ENCODE assay signal across 18 cellular contexts in the genomic region with DNA sequence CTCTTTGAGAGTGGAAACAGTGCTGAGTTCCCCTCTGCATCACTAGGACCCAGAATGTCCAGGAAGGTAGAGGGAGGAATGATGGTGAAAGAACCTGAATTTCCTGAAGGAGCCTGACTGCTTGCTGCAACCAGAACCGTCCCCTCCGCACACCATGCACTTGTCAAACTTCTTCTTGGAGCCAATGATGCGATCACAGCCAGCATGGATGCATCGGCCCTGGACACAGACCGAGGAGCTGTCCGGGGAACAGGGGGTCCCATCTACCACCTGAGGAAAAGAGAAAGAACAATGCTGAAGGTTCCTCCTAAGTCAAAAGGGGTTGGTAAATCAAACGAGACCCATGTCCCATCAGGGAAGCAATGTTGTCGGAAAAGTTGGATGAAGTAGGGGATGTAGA. TPM values are rescaled to one million over a fixed set of nuclear protein-coding genes. Genes with fewer than 3 reads are reported as not detected.
A peak's percentile ranks its signal among the peaks of the same experiment; 100 is the strongest.
DNase-seq lines count a peak whose midpoint lies in the region; ATAC-seq, FAIRE-seq and TF ChIP-seq lines count a peak whose summit lies in the region.
"Had no signal": no experiment of that assay in that cellular context is flagged by ENCODE, and none has a peak within 500 bp of the region (broad histone marks: within the 10 kb centered on the region; RNA-seq: fewer than 3 reads in every experiment).

No MANE protein-coding gene starts in this region.

- BruUV-seq in HepG2 (replicated peaks; lab: Mats Ljungman, UMichigan): no TSS peak

- no peak overlapping the region for H3K4me3 Mint-ChIP-seq in endodermal cell
- H3K4me3 Mint-ChIP-seq: HFFc6 had no signal

- H3K27me3 Mint-ChIP-seq in endodermal cell (ENCODE audit: insufficient read depth): no peaks in the 10 kb centered on the region
- H3K27me3 Mint-ChIP-seq: activated naive CD4-positive, alpha-beta T cell treated with anti-CD3 and anti-CD28 coated beads, Interleukin-2, amount 50 U/mL, for 24 hours; naive thymus-derived CD4-positive, alpha-beta T cell had no signal

- no peak for TF ChIP-seq RAD21 in HepG2 (CRISPR knock-in tag; IDR thresholded peaks at IDR 0.05)

- H3K4me1 ChIP-seq in right lobe of liver: peaks cover 0 to 19% (median 13%) of the 10 kb centered on the region in 4 donors
- peaks cover 27% of the 10 kb centered on the region for H3K4me1 ChIP-seq in HepG2 (ENCODE audit: insufficient read depth, low read length)
- H3K4me1 ChIP-seq in endodermal cell (ENCODE audit: control insufficient read depth, insufficient read depth, low read length): no peaks in the 10 kb centered on the region
- H3K4me1 ChIP-seq: A549, Caco-2, parathyroid adenoma had no signal

- no peaks in the 10 kb centered on the region for H4K20me1 ChIP-seq in HepG2 (ENCODE audit: insufficient read depth, low read length)

- no peak overlapping the region for H3K4me3 ChIP-seq in right lobe of liver
- H3K4me3 ChIP-seq in HepG2 (replicated peaks in 1 of 3; ENCODE audit: insufficient read depth in 1 of 3, low read depth in 2 of 3, low read length in 3 of 3): no peak overlapping the region
- H3K4me3 ChIP-seq in endodermal cell (ENCODE audit: low read length): no peak overlapping the region
- H3K4me3 ChIP-seq: A549, hepatocyte, left lung had no signal

- H3K36me3 ChIP-seq in right lobe of liver: no peaks in the 10 kb centered on the region
- H3K36me3 ChIP-seq in HepG2 (replicated peaks in 1 of 2; ENCODE audit: control insufficient read depth in 1 of 2, insufficient read depth in 2 of 2, low read length in 2 of 2): no peaks in the 10 kb centered on the region; a peak in 1 of 5 replicates
- H3K36me3 ChIP-seq in endodermal cell (ENCODE audit: control insufficient read depth, insufficient read depth, low read length): no peaks in the 10 kb centered on the region
- H3K36me3 ChIP-seq: BE2C had no signal

- H3K27ac ChIP-seq in right lobe of liver (no peak overlapping the region), HepG2 (ENCODE audit: extremely low read length, insufficient read depth, low read length) (no peak overlapping the region), endodermal cell (ENCODE audit: low read depth, low read length) (no peak overlapping the region)
- H3K27ac ChIP-seq: A549, epithelial cell of prostate, hepatocyte, left lung, parathyroid adenoma had no signal

- ATAC-seq in right lobe of liver (no peak), HepG2 (no peak)

- TF ChIP-seq CTCF in right lobe of liver (IDR thresholded peaks at IDR 0.05): no peak
- TF ChIP-seq CTCF in HepG2 (CRISPR knock-in tag; IDR thresholded peaks at IDR 0.05): no peak
- TF ChIP-seq CTCF in endodermal cell (conservative IDR thresholded peaks at IDR 0.05): no peak

- no peak overlapping the region for H3K4me2 ChIP-seq in HepG2 (ENCODE audit: low read depth, low read length)
- H3K4me2 ChIP-seq: A549, hepatocyte had no signal

- no peak overlapping the region for H2AFZ ChIP-seq in HepG2 (ENCODE audit: low read length)
- H2AFZ ChIP-seq: hepatocyte had no signal

- peaks cover 8% of the 10 kb centered on the region for H3K4me1 Mint-ChIP-seq in endodermal cell

- intact Hi-C loops in right lobe of liver (cut with DNase I) (loop anchor here (10.0 kb wide), 2 partner anchors 183 to 193 kb away; no protein-coding TSS in a partner anchor), HepG2 (cut with micrococcal nuclease; ENCODE audit: unreplicated experiment) (loop anchor here (1.0 to 2.0 kb wide), 2 partner anchors 183 to 190 kb away; no protein-coding TSS in a partner anchor)

- H3K27ac Mint-ChIP-seq in endodermal cell: peak overlapping the region; percentile 18

- H3K36me3 Mint-ChIP-seq in endodermal cell (ENCODE audit: low read depth): no peaks in the 10 kb centered on the region
- H3K36me3 Mint-ChIP-seq: activated naive CD4-positive, alpha-beta T cell treated with anti-CD3 and anti-CD28 coated beads, Interleukin-2, amount 50 U/mL, for 24 hours; immature natural killer cell had no signal

- DNase-seq in right lobe of liver: peak in 2 of 3 donors; percentile 13 to 36
- no peak for DNase-seq in HepG2 (ENCODE audit: low spot score)
- no peak for DNase-seq in endodermal cell
- DNase-seq in OCI-M2 (lab: John Stamatoyannopoulos, UW; ENCODE audit: unreplicated experiment): no peak
- DNase-seq in NCI-H1417 (lab: John Stamatoyannopoulos, UW): no peak
- no peak for DNase-seq in HuH-7 (ENCODE audit: low spot score)

- TF ChIP-seq EP300 in HepG2 (IDR thresholded peaks at IDR 0.05; ENCODE audit: low read depth in 2 of 2, low read length in 2 of 2) (no peak), HepG2 (CRISPR knock-in tag; IDR thresholded peaks at IDR 0.05; ENCODE audit: borderline replicate concordance) (no peak)

- 36% methylated on average over 2 of the region's 8 CpGs for WGBS in right lobe of liver (ENCODE audit: insufficient coverage, low coverage, low lambda C conversion rate, missing lambda C conversion rate)
- 52% methylated on average over 8 of the region's 8 CpGs for WGBS in HepG2 (ENCODE audit: low lambda C conversion rate)
- 83 to 98% methylated on average over 6 to 8 of the region's 8 CpGs for WGBS in endodermal cell (ENCODE audit: insufficient coverage in 1 of 2, insufficient read length in 1 of 2), 2 experiments

- H3K79me2 ChIP-seq in HepG2 (ENCODE audit: insufficient read depth, low read length): no peaks in the 10 kb centered on the region
- H3K79me2 ChIP-seq: hepatocyte, parathyroid adenoma had no signal

- POLR2A ChIA-PET in HepG2 (lab: Yijun Ruan, JAX): no interaction called here

- H3K9ac ChIP-seq in HepG2 (ENCODE audit: insufficient read depth, low read depth, low read length): no peak overlapping the region
- H3K9ac ChIP-seq in endodermal cell (ENCODE audit: extremely low read depth, low read length, poor library complexity, severe bottlenecking): no peak overlapping the region
- H3K9ac ChIP-seq: parathyroid adenoma had no signal

- H3K9me3 ChIP-seq in right lobe of liver (no peaks in the 10 kb centered on the region), HepG2 (ENCODE audit: low read length) (no peaks in the 10 kb centered on the region), endodermal cell (ENCODE audit: control insufficient read depth, low read length) (no peaks in the 10 kb centered on the region)
- H3K9me3 ChIP-seq: A549, BE2C, Caco-2, left lung had no signal

- CTCF ChIA-PET in HepG2 (lab: Yijun Ruan, JAX; ENCODE audit: low intra/inter-chr PET ratio, low total read pairs): interaction anchor here (0.8 to 1.7 kb wide), 5 partner anchors 18 to 190 kb away, joined by 3 to 15 read pairs (median 7); partner anchors contain the start of gene TOMM40L

- no peak for FAIRE-seq in HepG2 (lab: Jason Lieb, UNC)
- FAIRE-seq: HTR-8/SVneo had no signal

- H3K9me3 Mint-ChIP-seq in endodermal cell: no peaks in the 10 kb centered on the region
- H3K9me3 Mint-ChIP-seq: activated naive CD4-positive, alpha-beta T cell treated with anti-CD3 and anti-CD28 coated beads, Interleukin-2, amount 50 U/mL, for 24 hours; HFFc6; immature natural killer cell had no signal

- no peak for TF ChIP-seq POLR2A in right lobe of liver (IDR thresholded peaks at IDR 0.05)
- TF ChIP-seq POLR2A in HepG2 (IDR thresholded peaks at IDR 0.05; ENCODE audit: insufficient read depth in 1 of 2, low read depth in 2 of 2, low read length in 2 of 2): no peak

- H3K27me3 ChIP-seq in right lobe of liver (no peaks in the 10 kb centered on the region), HepG2 (ENCODE audit: control insufficient read depth in 1 of 2, insufficient read depth in 2 of 2, low read length in 2 of 2) (no peaks in the 10 kb centered on the region), endodermal cell (ENCODE audit: control insufficient read depth, insufficient read depth, low read length, poor library complexity, severe bottlenecking) (no peaks in the 10 kb centered on the region)
- H3K27me3 ChIP-seq: BE2C, hepatocyte had no signal

- in situ Hi-C loops in HepG2 (cut with HindIII; ENCODE audit: extremely low pct_ligation_motif_present, low pct_unique_long_range_greater_than_20kb): no loop called here

RNA-seq across cellular contexts. Expression of gene ADAMTS4, which starts 6.9 kb away (rescaled TPM):
- total RNA-seq in right lobe of liver (10 to 100 TPM in 1 of 6 experiments, 1 to 10 TPM in 3, under 1 TPM in 2; 0.29 to 11.0 (median 2.1) TPM), HepG2 (2016; rRNA removed; fragmentation: Illumina TruSeq; extraction: Trizol) (0.73 and 1.7 TPM in 2 replicates), endodermal cell (1 to 10 TPM; 4.4 to 9.6 TPM)
- total RNA-seq in HepG2 (2016; cell fraction: cytosol; rRNA removed; fragmentation: Illumina TruSeq; extraction: Trizol; ENCODE audit: low read depth): 0.10 and 0.18 TPM in 2 replicates
- 0.56 and 0.93 TPM in 2 replicates for total RNA-seq in HepG2 (2016; cell fraction: insoluble cytoplasmic fraction; rRNA removed; fragmentation: Illumina TruSeq; extraction: Trizol)
- 0.14 and 0.62 TPM in 2 replicates for total RNA-seq in HepG2 (2016; cell fraction: membrane; rRNA removed; fragmentation: Illumina TruSeq; extraction: Trizol)
- 1.6 and 2.4 TPM in 2 replicates for total RNA-seq in HepG2 (2016; cell fraction: nucleus; rRNA removed; fragmentation: Illumina TruSeq; extraction: Trizol)
- polyA plus RNA-seq in HepG2 (2011; rRNA removed): 0.51 and 0.56 TPM in 2 replicates
- polyA plus RNA-seq in HepG2 (2011; cell fraction: cytosol; rRNA removed): 0.26 and 0.35 TPM in 2 replicates
- polyA plus RNA-seq in HepG2 (2011; cell fraction: nucleus; rRNA removed): 1.1 and 1.3 TPM in 2 replicates
- 0.31 and 0.45 TPM in 2 replicates for polyA plus RNA-seq in HepG2 (2012)
- 0.01 TPM in 1 of 2 replicates, not detected in the other for polyA plus RNA-seq in HepG2 (2016; cell fraction: cytosol; fragmentation: Illumina TruSeq; extraction: Trizol; ENCODE audit: low read depth)
- polyA plus RNA-seq in HepG2 (2016; cell fraction: insoluble cytoplasmic fraction; fragmentation: Illumina TruSeq; extraction: Trizol; ENCODE audit: low read depth): 0.37 and 0.45 TPM in 2 replicates
- 0.03 and 0.30 TPM in 2 replicates for polyA plus RNA-seq in HepG2 (2016; cell fraction: membrane; fragmentation: Illumina TruSeq; extraction: Trizol; ENCODE audit: low read depth)
- polyA plus RNA-seq in HepG2 (2016; cell fraction: nucleus; fragmentation: Illumina TruSeq; extraction: Trizol; ENCODE audit: insufficient read depth, low read depth): 1.0 and 2.5 TPM in 2 replicates
- 0.87 and 3.5 TPM in 2 replicates for polyA minus RNA-seq in HepG2 (2011; rRNA and poly(A)+ RNA removed; ENCODE audit: low replicate concordance)
- polyA minus RNA-seq in HepG2 (2011; cell fraction: cytosol; rRNA and poly(A)+ RNA removed): 0.69 and 0.97 TPM in 2 replicates
- 1.8 and 2.2 TPM in 2 replicates for polyA minus RNA-seq in HepG2 (2011; cell fraction: nucleus; rRNA and poly(A)+ RNA removed)
- polyA plus RNA-seq in endodermal cell (2013, experiment 1 of 2): 5.7 TPM
- 4.6 TPM for polyA plus RNA-seq in endodermal cell (2013, experiment 2 of 2)
- polyA plus RNA-seq: A549 had no signal

RNA-seq across cellular contexts. Expression of gene NDUFS2, which starts 10.2 kb away (rescaled TPM):
- 100 to 1,000 TPM in 5 of 6 experiments, 10 to 100 TPM in 1; 91.1 to 157 (median 107) TPM for total RNA-seq in right lobe of liver
- 118 and 129 TPM in 2 replicates for total RNA-seq in HepG2 (2016; rRNA removed; fragmentation: Illumina TruSeq; extraction: Trizol)
- 18.0 and 20.7 TPM in 2 replicates for total RNA-seq in HepG2 (2016; cell fraction: cytosol; rRNA removed; fragmentation: Illumina TruSeq; extraction: Trizol; ENCODE audit: low read depth)
- total RNA-seq in HepG2 (2016; cell fraction: insoluble cytoplasmic fraction; rRNA removed; fragmentation: Illumina TruSeq; extraction: Trizol): 121 and 133 TPM in 2 replicates
- 28.4 and 30.2 TPM in 2 replicates for total RNA-seq in HepG2 (2016; cell fraction: membrane; rRNA removed; fragmentation: Illumina TruSeq; extraction: Trizol)
- 63.0 and 65.1 TPM in 2 replicates for total RNA-seq in HepG2 (2016; cell fraction: nucleus; rRNA removed; fragmentation: Illumina TruSeq; extraction: Trizol)
- 70.1 and 89.9 TPM in 2 replicates for polyA plus RNA-seq in HepG2 (2011; rRNA removed)
- polyA plus RNA-seq in HepG2 (2011; cell fraction: cytosol; rRNA removed): 52.3 and 72.4 TPM in 2 replicates
- 87.4 and 104 TPM in 2 replicates for polyA plus RNA-seq in HepG2 (2011; cell fraction: nucleus; rRNA removed)
- polyA plus RNA-seq in HepG2 (2012): 117 and 118 TPM in 2 replicates
- 14.3 and 16.0 TPM in 2 replicates for polyA plus RNA-seq in HepG2 (2016; cell fraction: cytosol; fragmentation: Illumina TruSeq; extraction: Trizol; ENCODE audit: low read depth)
- polyA plus RNA-seq in HepG2 (2016; cell fraction: insoluble cytoplasmic fraction; fragmentation: Illumina TruSeq; extraction: Trizol; ENCODE audit: low read depth): 134 and 145 TPM in 2 replicates
- 18.1 and 20.3 TPM in 2 replicates for polyA plus RNA-seq in HepG2 (2016; cell fraction: membrane; fragmentation: Illumina TruSeq; extraction: Trizol; ENCODE audit: low read depth)
- polyA plus RNA-seq in HepG2 (2016; cell fraction: nucleus; fragmentation: Illumina TruSeq; extraction: Trizol; ENCODE audit: insufficient read depth, low read depth): 89.9 and 92.0 TPM in 2 replicates
- 158 and 259 TPM in 2 replicates for polyA minus RNA-seq in HepG2 (2011; rRNA and poly(A)+ RNA removed; ENCODE audit: low replicate concordance)
- 53.5 and 76.1 TPM in 2 replicates for polyA minus RNA-seq in HepG2 (2011; cell fraction: cytosol; rRNA and poly(A)+ RNA removed)
- polyA minus RNA-seq in HepG2 (2011; cell fraction: nucleus; rRNA and poly(A)+ RNA removed): 67.2 and 85.7 TPM in 2 replicates
- total RNA-seq in endodermal cell: 10 to 100 TPM; 83.5 to 100.0 TPM
- 130 TPM for polyA plus RNA-seq in endodermal cell (2013, experiment 1 of 2)
- polyA plus RNA-seq in endodermal cell (2013, experiment 2 of 2): 112 TPM

RNA-seq across cellular contexts. Expression of gene B4GALT3, which starts 14.7 kb away (rescaled TPM):
- total RNA-seq in right lobe of liver: 10 to 100 TPM; 10.9 to 21.1 (median 13.1) TPM
- total RNA-seq in HepG2 (2016; rRNA removed; fragmentation: Illumina TruSeq; extraction: Trizol): 26.7 and 35.6 TPM in 2 replicates
- 39.7 and 51.0 TPM in 2 replicates for total RNA-seq in HepG2 (2016; cell fraction: cytosol; rRNA removed; fragmentation: Illumina TruSeq; extraction: Trizol; ENCODE audit: low read depth)
- total RNA-seq in HepG2 (2016; cell fraction: insoluble cytoplasmic fraction; rRNA removed; fragmentation: Illumina TruSeq; extraction: Trizol): 25.1 and 39.5 TPM in 2 replicates
- 75.0 and 83.4 TPM in 2 replicates for total RNA-seq in HepG2 (2016; cell fraction: membrane; rRNA removed; fragmentation: Illumina TruSeq; extraction: Trizol)
- total RNA-seq in HepG2 (2016; cell fraction: nucleus; rRNA removed; fragmentation: Illumina TruSeq; extraction: Trizol): 20.7 and 25.9 TPM in 2 replicates
- 40.4 and 45.0 TPM in 2 replicates for polyA plus RNA-seq in HepG2 (2011; rRNA removed)
- polyA plus RNA-seq in HepG2 (2011; cell fraction: cytosol; rRNA removed): 39.3 and 49.3 TPM in 2 replicates
- 59.7 and 62.7 TPM in 2 replicates for polyA plus RNA-seq in HepG2 (2011; cell fraction: nucleus; rRNA removed)
- polyA plus RNA-seq in HepG2 (2012): 32.3 and 39.7 TPM in 2 replicates
- 63.3 and 71.3 TPM in 2 replicates for polyA plus RNA-seq in HepG2 (2016; cell fraction: cytosol; fragmentation: Illumina TruSeq; extraction: Trizol; ENCODE audit: low read depth)
- polyA plus RNA-seq in HepG2 (2016; cell fraction: insoluble cytoplasmic fraction; fragmentation: Illumina TruSeq; extraction: Trizol; ENCODE audit: low read depth): 30.8 and 33.0 TPM in 2 replicates
- polyA plus RNA-seq in HepG2 (2016; cell fraction: membrane; fragmentation: Illumina TruSeq; extraction: Trizol; ENCODE audit: low read depth): 80.0 and 82.5 TPM in 2 replicates
- polyA plus RNA-seq in HepG2 (2016; cell fraction: nucleus; fragmentation: Illumina TruSeq; extraction: Trizol; ENCODE audit: insufficient read depth, low read depth): 46.9 and 48.9 TPM in 2 replicates
- polyA minus RNA-seq in HepG2 (2011; rRNA and poly(A)+ RNA removed; ENCODE audit: low replicate concordance): 34.0 and 38.8 TPM in 2 replicates
- polyA minus RNA-seq in HepG2 (2011; cell fraction: cytosol; rRNA and poly(A)+ RNA removed): 15.9 and 20.7 TPM in 2 replicates
- polyA minus RNA-seq in HepG2 (2011; cell fraction: nucleus; rRNA and poly(A)+ RNA removed): 11.6 and 17.4 TPM in 2 replicates
- total RNA-seq in endodermal cell: 10 to 100 TPM; 30.4 to 37.9 TPM
- polyA plus RNA-seq in endodermal cell (2013, experiment 1 of 2): 46.8 TPM
- 41.5 TPM for polyA plus RNA-seq in endodermal cell (2013, experiment 2 of 2)

RNA-seq across cellular contexts. Expression of gene FCER1G, which starts 23.1 kb away (rescaled TPM):
- 10 to 100 TPM; 11.5 to 54.0 (median 19.0) TPM for total RNA-seq in right lobe of liver
- total RNA-seq in HepG2 (2016; rRNA removed; fragmentation: Illumina TruSeq; extraction: Trizol): 1.3 and 1.5 TPM in 2 replicates
- 2.0 and 3.3 TPM in 2 replicates for total RNA-seq in HepG2 (2016; cell fraction: cytosol; rRNA removed; fragmentation: Illumina TruSeq; extraction: Trizol; ENCODE audit: low read depth)
- 0.74 and 1.1 TPM in 2 replicates for total RNA-seq in HepG2 (2016; cell fraction: insoluble cytoplasmic fraction; rRNA removed; fragmentation: Illumina TruSeq; extraction: Trizol)
- total RNA-seq in HepG2 (2016; cell fraction: membrane; rRNA removed; fragmentation: Illumina TruSeq; extraction: Trizol): 0.87 and 1.3 TPM in 2 replicates
- 1.1 TPM in 1 of 2 replicates, not detected in the other for total RNA-seq in HepG2 (2016; cell fraction: nucleus; rRNA removed; fragmentation: Illumina TruSeq; extraction: Trizol)
- 4.7 and 6.4 TPM in 2 replicates for polyA plus RNA-seq in HepG2 (2011; rRNA removed)
- 3.0 and 4.5 TPM in 2 replicates for polyA plus RNA-seq in HepG2 (2011; cell fraction: cytosol; rRNA removed)
- polyA plus RNA-seq in HepG2 (2011; cell fraction: nucleus; rRNA removed): 2.7 and 3.0 TPM in 2 replicates
- polyA plus RNA-seq in HepG2 (2012): 2.5 and 4.9 TPM in 2 replicates
- 1.8 and 2.9 TPM in 2 replicates for polyA plus RNA-seq in HepG2 (2016; cell fraction: cytosol; fragmentation: Illumina TruSeq; extraction: Trizol; ENCODE audit: low read depth)
- polyA plus RNA-seq in HepG2 (2016; cell fraction: insoluble cytoplasmic fraction; fragmentation: Illumina TruSeq; extraction: Trizol; ENCODE audit: low read depth): 3.0 and 3.5 TPM in 2 replicates
- 2.1 and 3.2 TPM in 2 replicates for polyA plus RNA-seq in HepG2 (2016; cell fraction: membrane; fragmentation: Illumina TruSeq; extraction: Trizol; ENCODE audit: low read depth)
- 3.8 and 3.9 TPM in 2 replicates for polyA plus RNA-seq in HepG2 (2016; cell fraction: nucleus; fragmentation: Illumina TruSeq; extraction: Trizol; ENCODE audit: insufficient read depth, low read depth)
- 3.2 TPM in 1 of 2 replicates, not detected in the other for polyA minus RNA-seq in HepG2 (2011; rRNA and poly(A)+ RNA removed; ENCODE audit: low replicate concordance)
- 1.2 TPM in 1 of 2 replicates, not detected in the other for polyA minus RNA-seq in HepG2 (2011; cell fraction: cytosol; rRNA and poly(A)+ RNA removed)
- polyA minus RNA-seq in HepG2 (2011; cell fraction: nucleus; rRNA and poly(A)+ RNA removed): 2.4 and 2.5 TPM in 2 replicates
- under 1 TPM; 0.68 to 0.69 TPM for total RNA-seq in endodermal cell
- polyA plus RNA-seq in endodermal cell (2013, experiment 1 of 2): not detected
- not detected for polyA plus RNA-seq in endodermal cell (2013, experiment 2 of 2)

RNA-seq across cellular contexts. Expression of gene PPOX, which starts 25.7 kb away (rescaled TPM):
- 10 to 100 TPM in 1 of 6 experiments, 1 to 10 TPM in 5; 7.6 to 14.3 (median 9.5) TPM for total RNA-seq in right lobe of liver
- 13.0 and 15.5 TPM in 2 replicates for total RNA-seq in HepG2 (2016; rRNA removed; fragmentation: Illumina TruSeq; extraction: Trizol)
- 3.1 and 3.7 TPM in 2 replicates for total RNA-seq in HepG2 (2016; cell fraction: cytosol; rRNA removed; fragmentation: Illumina TruSeq; extraction: Trizol; ENCODE audit: low read depth)
- total RNA-seq in HepG2 (2016; cell fraction: insoluble cytoplasmic fraction; rRNA removed; fragmentation: Illumina TruSeq; extraction: Trizol): 12.8 and 14.3 TPM in 2 replicates
- total RNA-seq in HepG2 (2016; cell fraction: membrane; rRNA removed; fragmentation: Illumina TruSeq; extraction: Trizol): 3.1 and 5.2 TPM in 2 replicates
- 13.9 and 14.4 TPM in 2 replicates for total RNA-seq in HepG2 (2016; cell fraction: nucleus; rRNA removed; fragmentation: Illumina TruSeq; extraction: Trizol)
- polyA plus RNA-seq in HepG2 (2011; rRNA removed): 25.2 and 27.7 TPM in 2 replicates
- polyA plus RNA-seq in HepG2 (2011; cell fraction: cytosol; rRNA removed): 10.4 and 16.6 TPM in 2 replicates
- 73.0 and 77.7 TPM in 2 replicates for polyA plus RNA-seq in HepG2 (2011; cell fraction: nucleus; rRNA removed)
- polyA plus RNA-seq in HepG2 (2012): 11.1 and 11.9 TPM in 2 replicates
- 1.2 and 1.9 TPM in 2 replicates for polyA plus RNA-seq in HepG2 (2016; cell fraction: cytosol; fragmentation: Illumina TruSeq; extraction: Trizol; ENCODE audit: low read depth)
- 7.2 and 7.7 TPM in 2 replicates for polyA plus RNA-seq in HepG2 (2016; cell fraction: insoluble cytoplasmic fraction; fragmentation: Illumina TruSeq; extraction: Trizol; ENCODE audit: low read depth)
- 1.7 and 4.1 TPM in 2 replicates for polyA plus RNA-seq in HepG2 (2016; cell fraction: membrane; fragmentation: Illumina TruSeq; extraction: Trizol; ENCODE audit: low read depth)
- polyA plus RNA-seq in HepG2 (2016; cell fraction: nucleus; fragmentation: Illumina TruSeq; extraction: Trizol; ENCODE audit: insufficient read depth, low read depth): 32.1 and 34.2 TPM in 2 replicates
- 26.5 and 36.9 TPM in 2 replicates for polyA minus RNA-seq in HepG2 (2011; rRNA and poly(A)+ RNA removed; ENCODE audit: low replicate concordance)
- 4.8 and 8.6 TPM in 2 replicates for polyA minus RNA-seq in HepG2 (2011; cell fraction: cytosol; rRNA and poly(A)+ RNA removed)
- polyA minus RNA-seq in HepG2 (2011; cell fraction: nucleus; rRNA and poly(A)+ RNA removed): 17.8 and 19.4 TPM in 2 replicates
- 10 to 100 TPM; 46.4 to 47.2 TPM for total RNA-seq in endodermal cell
- polyA plus RNA-seq in endodermal cell (2013, experiment 1 of 2): 47.2 TPM
- 43.1 TPM for polyA plus RNA-seq in endodermal cell (2013, experiment 2 of 2)

Comparison
In these comparisons a context has a peak if more than half of its experiments do, and no peak if none do; other contexts are left out.
1. DNase-seq: peak in right lobe of liver (2 of 3); none in HepG2 (single experiment), endodermal cell (single experiment), OCI-M2 (single experiment), NCI-H1417 (0 of 3) and HuH-7 (single experiment).